Comparison of ENCODE assay signal across 8 cellular contexts in the genomic region with DNA sequence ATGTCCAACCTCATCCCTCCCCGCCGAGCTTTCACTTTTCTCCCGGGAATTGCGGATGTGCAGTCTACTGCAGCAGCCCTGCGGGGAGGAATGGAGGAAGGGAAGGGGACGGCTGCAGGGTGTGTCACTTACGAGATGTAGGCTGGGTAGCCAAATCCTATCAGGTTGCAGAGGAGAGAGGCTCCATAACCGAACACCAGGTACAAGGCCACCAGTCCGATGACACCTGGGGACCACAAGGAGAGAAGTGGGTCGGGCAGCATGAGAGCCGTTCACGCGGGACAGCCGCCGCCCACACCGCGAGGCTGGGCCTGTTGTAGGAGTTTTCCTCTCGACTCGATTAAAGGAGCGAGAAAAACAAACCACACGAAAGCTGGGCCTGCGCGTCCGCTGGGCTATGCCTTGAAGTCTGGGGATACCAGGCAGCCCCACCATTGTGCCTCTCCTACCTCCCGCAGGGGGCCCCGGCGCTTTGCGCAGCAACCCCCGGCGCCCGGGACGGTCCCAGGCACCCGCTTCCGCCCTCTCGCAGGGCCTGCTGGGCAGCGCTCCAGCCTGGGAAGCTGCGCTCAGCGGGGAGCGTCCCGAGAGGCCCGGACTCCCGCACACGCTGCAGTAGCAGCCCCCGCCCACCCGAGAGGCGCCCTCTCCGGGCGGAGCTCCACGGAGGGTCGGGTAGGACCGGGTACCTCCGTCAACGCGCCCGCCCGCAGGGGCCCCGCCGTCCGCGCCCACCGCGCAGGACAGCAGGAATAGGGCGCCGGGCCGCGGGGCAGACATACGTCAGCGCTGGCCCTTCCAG. TPM values are rescaled to one million over a fixed set of nuclear protein-coding genes. Genes with fewer than 3 reads are reported as not detected.
DNase-seq lines count a peak whose midpoint lies in the region; ATAC-seq and TF ChIP-seq lines count a peak whose summit lies in the region.

No MANE protein-coding gene starts in this region.

- H3K4me1 Mint-ChIP-seq in activated naive CD4-positive, alpha-beta T cell treated with anti-CD3 and anti-CD28 coated beads, Interleukin-2, amount 10 ng/mL, durations not matched to agents 7 days and 5 days: peaks cover 78% of the 10 kb centered on the region

- peak overlapping the region; percentile 95 to 97 for H3K4me3 ChIP-seq in gastroesophageal sphincter
- peak overlapping the region; percentile 96 for H3K4me3 ChIP-seq in neuron (ENCODE audit: low read length)
- H3K4me3 ChIP-seq in thyroid gland (replicated peaks in 1 of 3): peak overlapping the region; percentile 76 to 93 (median 87)

- peaks cover 43% of the 10 kb centered on the region for H3K36me3 Mint-ChIP-seq in activated naive CD4-positive, alpha-beta T cell treated with anti-CD3 and anti-CD28 coated beads, Interleukin-2, amount 10 ng/mL, durations not matched to agents 7 days and 5 days

- peaks cover 0 to 31% of the 10 kb centered on the region in 2 donors for H3K36me3 ChIP-seq in gastroesophageal sphincter
- H3K36me3 ChIP-seq in neuron (ENCODE audit: insufficient read depth, low read length): peaks cover 31% of the 10 kb centered on the region
- no peaks in the 10 kb centered on the region for H3K36me3 ChIP-seq in thyroid gland

- H3K4me1 ChIP-seq in gastroesophageal sphincter (peaks cover 3 to 64% (median 23%) of the 10 kb centered on the region in 3 donors), neuron (ENCODE audit: insufficient read depth, low read length) (peaks cover 11% of the 10 kb centered on the region), thyroid gland (peaks cover 47 to 50% of the 10 kb centered on the region in 2 donors)

- peaks cover 5% of the 10 kb centered on the region for H3K27me3 Mint-ChIP-seq in activated naive CD4-positive, alpha-beta T cell treated with anti-CD3 and anti-CD28 coated beads, Interleukin-2, amount 10 ng/mL, durations not matched to agents 7 days and 5 days

- H3K27ac Mint-ChIP-seq in activated naive CD4-positive, alpha-beta T cell treated with anti-CD3 and anti-CD28 coated beads, Interleukin-2, amount 10 ng/mL, durations not matched to agents 7 days and 5 days: peak overlapping the region; percentile 77

- TF ChIP-seq CTCF in RWPE1 (conservative IDR thresholded peaks at IDR 0.05; ENCODE audit: low read depth) (no peak), gastroesophageal sphincter (IDR thresholded peaks at IDR 0.05) (peak in 1 of 4 experiments; percentile 39), thyroid gland (IDR thresholded peaks at IDR 0.05) (peak in 1 of 6 experiments; percentile 4)

- TF ChIP-seq EP300 in gastroesophageal sphincter (IDR thresholded peaks at IDR 0.05): no peak

- WGBS in gastroesophageal sphincter (ENCODE audit: low coverage in 1 of 2), 2 donors: 0% methylated on average over 5 to 8 of the region's 68 CpGs
- 0% methylated on average over 24 to 37 of the region's 68 CpGs for WGBS in thyroid gland, 2 donors

- intact Hi-C loops in thyroid gland (cut with DNase I): loop anchor here (5.0 to 10.0 kb wide), 2 partner anchors 64 to 366 kb away; no protein-coding TSS in a partner anchor

- POLR2A ChIA-PET in RWPE1 (lab: Yijun Ruan, JAX; ENCODE audit: low non-redundant PET): interaction anchor here (1.4 kb wide), 2 partner anchors 55 to 60 kb away, joined by 6 to 7 read pairs; a partner anchor contains a TSS

- H3K9me3 ChIP-seq in gastroesophageal sphincter (no peaks in the 10 kb centered on the region), neuron (ENCODE audit: low read length) (no peaks in the 10 kb centered on the region), thyroid gland (no peaks in the 10 kb centered on the region)

- peak overlapping the region; percentile 99 for H2AFZ ChIP-seq in neuron (ENCODE audit: low read depth, low read length)

- DNase-seq in DMS153 treated with DMSO at 0.1 percent for 48 hours (lab: John Stamatoyannopoulos, UW; ENCODE audit: unreplicated experiment): peak; percentile 3
- peak in 50 of 76 experiments; percentile 3 to 62 (median 36) for DNase-seq in HUDEP-2 (lab: John Stamatoyannopoulos, UW; ENCODE audit: unreplicated experiment in 76 of 76)
- peak; percentile 77 for DNase-seq in RWPE1 (ENCODE audit: low spot score)
- peak; percentile 69 for DNase-seq in activated naive CD4-positive, alpha-beta T cell treated with anti-CD3 and anti-CD28 coated beads, Interleukin-2, amount 10 ng/mL, durations not matched to agents 7 days and 5 days
- DNase-seq in thyroid gland: peak; percentile 81 to 82

- H3K27ac ChIP-seq in RWPE1 (peak overlapping the region; percentile 85), gastroesophageal sphincter (peak overlapping the region; percentile 97 to 99 (median 97)), thyroid gland (peak overlapping the region; percentile 94 to 98 (median 95))

- ATAC-seq in GM21515 (IDR thresholded peaks at IDR 0.05; ENCODE audit: unreplicated experiment) (peak; percentile 35), gastroesophageal sphincter (peak; percentile 83)

- TF ChIP-seq POLR2A in gastroesophageal sphincter (IDR thresholded peaks at IDR 0.05) (no peak), thyroid gland (IDR thresholded peaks at IDR 0.05) (peak in 1 of 2 donors; percentile 62)

- no peaks in the 10 kb centered on the region for H3K9me3 Mint-ChIP-seq in activated naive CD4-positive, alpha-beta T cell treated with anti-CD3 and anti-CD28 coated beads, Interleukin-2, amount 10 ng/mL, durations not matched to agents 7 days and 5 days

- CTCF ChIA-PET in RWPE1 (lab: Yijun Ruan, JAX): interaction anchor here (0.5 to 1.0 kb wide), 5 partner anchors 14 to 568 kb away, joined by 3 to 5 read pairs (median 3); no protein-coding TSS in a partner anchor
- CTCF ChIA-PET in activated naive CD4-positive, alpha-beta T cell treated with anti-CD3 and anti-CD28 coated beads, Interleukin-2, amount 10 ng/mL, durations not matched to agents 7 days and 5 days (lab: Charles Lee): interaction anchor here (0.9 to 4.6 kb wide), 12 partner anchors 8 to 229 kb away, joined by 3 to 22 read pairs (median 4); a partner anchor contains a TSS

- no peaks in the 10 kb centered on the region for H3K27me3 ChIP-seq in gastroesophageal sphincter
- no peaks in the 10 kb centered on the region for H3K27me3 ChIP-seq in neuron (ENCODE audit: insufficient read depth, low read length)
- H3K27me3 ChIP-seq in thyroid gland: no peaks in the 10 kb centered on the region

- peak overlapping the region; percentile 93 for H3K4me3 Mint-ChIP-seq in activated naive CD4-positive, alpha-beta T cell treated with anti-CD3 and anti-CD28 coated beads, Interleukin-2, amount 10 ng/mL, durations not matched to agents 7 days and 5 days

RNA-seq across cellular contexts. Expression of a gene that starts 0.8 kb away (rescaled TPM):
- total RNA-seq in gastroesophageal sphincter (10 to 100 TPM; 59.6 to 81.7 (median 69.3) TPM), thyroid gland (100 to 1,000 TPM; 169 to 300 (median 231) TPM)

RNA-seq across cellular contexts. Expression of a gene that starts 55.4 kb away (rescaled TPM):
- 10 to 100 TPM; 13.2 to 37.6 (median 24.9) TPM for total RNA-seq in gastroesophageal sphincter
- 10 to 100 TPM; 26.2 to 34.5 (median 27.5) TPM for total RNA-seq in thyroid gland

Comparison
In these comparisons a context has a peak if more than half of its experiments do, and no peak if none do; other contexts are left out.
1. Peak in every context shown above with its lines: DNase-seq, ATAC-seq, H3K4me3 ChIP-seq and H3K27ac ChIP-seq.
2. DNase-seq: peak in every context shown above with its lines; median percentile 82 in thyroid gland; 77 in RWPE1; 69 in activated naive CD4-positive, alpha-beta T cell treated with anti-CD3 and anti-CD28 coated beads, Interleukin-2, amount 10 ng/mL, durations not matched to agents 7 days and 5 days; 36 in HUDEP-2; 3 in DMS153 treated with DMSO at 0.1 percent for 48 hours.